In the genomic region with DNA sequence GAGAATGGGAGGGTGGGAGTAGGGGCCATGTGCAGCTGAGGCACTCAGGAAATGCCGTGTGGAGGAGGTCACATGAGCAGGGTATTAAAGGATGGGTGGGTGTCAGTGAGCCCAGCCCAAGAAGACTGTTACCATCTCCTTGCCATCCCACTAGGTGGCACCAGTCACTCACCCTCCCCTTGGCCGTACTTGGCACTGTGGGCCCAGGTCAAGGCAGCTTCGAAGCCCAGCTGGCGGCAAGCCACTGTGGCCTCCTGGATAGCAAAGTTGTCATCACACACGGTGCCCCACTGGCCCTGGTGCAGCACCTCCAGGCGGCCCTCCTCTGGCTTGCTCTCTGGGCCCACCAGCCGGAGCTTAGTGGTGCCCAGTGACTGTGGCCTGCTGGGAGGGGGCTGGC, we compare ENCODE assay signal across 8 cellular contexts. TPM values are rescaled to one million over a fixed set of nuclear protein-coding genes. Genes with fewer than 3 reads are reported as not detected.
DNase-seq lines count a peak whose midpoint lies in the region; ATAC-seq and TF ChIP-seq lines count a peak whose summit lies in the region.

No MANE protein-coding gene starts in this region.

- no peak for TF ChIP-seq POLR2A in sigmoid colon (IDR thresholded peaks at IDR 0.05)

- TF ChIP-seq EP300 in sigmoid colon (IDR thresholded peaks at IDR 0.05) = no peak

- H3F3A ChIP-seq in GM23248 (ENCODE audit: insufficient read depth) = peaks cover 44% of the 10 kb centered on the region

- no peak overlapping the region for H3K27ac ChIP-seq in GM23248
- H3K27ac ChIP-seq in sigmoid colon = no peak overlapping the region

- H4K20me1 ChIP-seq in GM23248 (ENCODE audit: insufficient read depth) = no peaks in the 10 kb centered on the region

- H3K9me3 ChIP-seq in GM23248 (ENCODE audit: low read depth) (no peaks in the 10 kb centered on the region), sigmoid colon (no peaks in the 10 kb centered on the region)

- no peaks in the 10 kb centered on the region for H3K9me3 Mint-ChIP-seq in activated CD4-positive, alpha-beta T cell treated with anti-CD3 and anti-CD28 coated beads, Interleukin-2, amount 10 ng/mL, durations not matched to agents 7 days and 5 days

- no peak overlapping the region for H2AFZ ChIP-seq in GM23248

- no peaks in the 10 kb centered on the region for H3K4me1 Mint-ChIP-seq in activated CD4-positive, alpha-beta T cell treated with anti-CD3 and anti-CD28 coated beads, Interleukin-2, amount 10 ng/mL, durations not matched to agents 7 days and 5 days

- H3K4me3 Mint-ChIP-seq in activated CD4-positive, alpha-beta T cell treated with anti-CD3 and anti-CD28 coated beads, Interleukin-2, amount 10 ng/mL, durations not matched to agents 7 days and 5 days = no peak overlapping the region

- no peak overlapping the region for H3K9ac ChIP-seq in GM23248

- no peak for DNase-seq in AG09319 (ENCODE audit: extremely low read depth, low read depth)
- peak; percentile 81 for DNase-seq in GM23248
- DNase-seq in RPMI7951 (ENCODE audit: low read depth) = peak; percentile 49
- DNase-seq in fibroblast of peridontal ligament (ENCODE audit: extremely low read depth) = peak; percentile 33
- DNase-seq in sigmoid colon = no peak
- DNase-seq in NCI-H1048 (lab: John Stamatoyannopoulos, UW) = no peak
- DNase-seq in activated CD4-positive, alpha-beta T cell treated with anti-CD3 and anti-CD28 coated beads, Interleukin-2, amount 10 ng/mL, durations not matched to agents 7 days and 5 days = no peak

- H3K79me2 ChIP-seq in GM23248 (ENCODE audit: insufficient read depth) = peaks cover 21% of the 10 kb centered on the region

- no peaks in the 10 kb centered on the region for H3K9me2 ChIP-seq in GM23248 (ENCODE audit: insufficient read depth)

- peaks cover 19% of the 10 kb centered on the region for H3K27me3 Mint-ChIP-seq in activated CD4-positive, alpha-beta T cell treated with anti-CD3 and anti-CD28 coated beads, Interleukin-2, amount 10 ng/mL, durations not matched to agents 7 days and 5 days

- intact Hi-C loops in sigmoid colon (cut with DNase I) = no loop called here

- H3K4me3 ChIP-seq in GM23248 (no peak overlapping the region), sigmoid colon (no peak overlapping the region)

- no peaks in the 10 kb centered on the region for H3K27me3 ChIP-seq in GM23248 (replicated peaks; ENCODE audit: insufficient read depth)
- no peaks in the 10 kb centered on the region for H3K27me3 ChIP-seq in sigmoid colon

- H3K36me3 Mint-ChIP-seq in activated CD4-positive, alpha-beta T cell treated with anti-CD3 and anti-CD28 coated beads, Interleukin-2, amount 10 ng/mL, durations not matched to agents 7 days and 5 days (ENCODE audit: low read depth) = no peaks in the 10 kb centered on the region

- POLR2A ChIA-PET in activated CD4-positive, alpha-beta T cell treated with anti-CD3 and anti-CD28 coated beads, Interleukin-2, amount 10 ng/mL, durations not matched to agents 7 days and 5 days (lab: Charles Lee) = no interaction called here

- H3K36me3 ChIP-seq in GM23248 (ENCODE audit: low read depth) (peaks cover 12% of the 10 kb centered on the region; the same call in 1 of the 2 replicates), sigmoid colon (peaks cover 0 to 4% (median 0%) of the 10 kb centered on the region in 4 donors)

- in situ Hi-C loops in GM23248 (cut with MboI) = no loop called here

- H3K27ac Mint-ChIP-seq in activated CD4-positive, alpha-beta T cell treated with anti-CD3 and anti-CD28 coated beads, Interleukin-2, amount 10 ng/mL, durations not matched to agents 7 days and 5 days = no peak overlapping the region

- peaks cover 13% of the 10 kb centered on the region; the same call in 1 of the 2 replicates for H3K4me1 ChIP-seq in GM23248 (ENCODE audit: insufficient read depth)
- peaks cover 0 to 57% (median 36%) of the 10 kb centered on the region in 4 donors for H3K4me1 ChIP-seq in sigmoid colon

- CTCF ChIA-PET in activated CD4-positive, alpha-beta T cell treated with anti-CD3 and anti-CD28 coated beads, Interleukin-2, amount 10 ng/mL, durations not matched to agents 7 days and 5 days (lab: Charles Lee) = no interaction called here

- peak; percentile 51 for TF ChIP-seq CTCF in AG09319 (IDR thresholded peaks at IDR 0.05; ENCODE audit: low read depth, low read length)
- TF ChIP-seq CTCF in sigmoid colon (IDR thresholded peaks at IDR 0.05) = peak in 3 of 4 experiments; percentile 16 to 28 (median 19)

- no peak overlapping the region for H3K4me2 ChIP-seq in GM23248 (ENCODE audit: unreplicated experiment)

- 35 to 39% methylated on average over 7 of the region's 7 CpGs for WGBS in GM23248 (ENCODE audit: low coverage in 1 of 2, low lambda C conversion rate in 2 of 2, missing lambda C conversion rate in 2 of 2), 2 experiments
- 66 to 77% methylated on average over 7 of the region's 7 CpGs for WGBS in sigmoid colon, 2 donors

- no peak for ATAC-seq in GM19397 (IDR thresholded peaks at IDR 0.05; ENCODE audit: unreplicated experiment)

RNA-seq across cellular contexts. Expression of gene LOXL4, which starts 5.4 kb away (rescaled TPM):
- total RNA-seq in GM23248 (2014; rRNA removed; shearing (Covaris generic)) = 496 and 507 TPM in 2 replicates
- polyA plus RNA-seq in GM23248 (2016; fragmentation: Nextera tagmentation; extraction: Ambion mirVana) = 319 and 320 TPM in 2 replicates
- total RNA-seq in RPMI7951 (2014; rRNA removed; shearing (Covaris generic)) = under 0.01 and 0.10 TPM in 2 replicates
- total RNA-seq in sigmoid colon = 10 to 100 TPM in 3 of 4 donors, 1 to 10 TPM in 1; 6.7 to 15.8 (median 11.3) TPM
- polyA plus RNA-seq in sigmoid colon = 1 to 10 TPM in 2 of 3 donors, not detected in 1; 1.1 to 1.8 TPM
- not detected for total RNA-seq in activated CD4-positive, alpha-beta T cell treated with anti-CD3 and anti-CD28 coated beads, Interleukin-2, amount 10 ng/mL, durations not matched to agents 7 days and 5 days

Comparison
In these comparisons a context has a peak if more than half of its experiments do, and no peak if none do; other contexts are left out.
1. DNase-seq: peak in GM23248 (single experiment), RPMI7951 (single experiment) and fibroblast of peridontal ligament (single experiment); none in AG09319 (single experiment), sigmoid colon (single experiment), NCI-H1048 (single experiment) and activated CD4-positive, alpha-beta T cell treated with anti-CD3 and anti-CD28 coated beads, Interleukin-2, amount 10 ng/mL, durations not matched to agents 7 days and 5 days (single experiment).
2. RNA of gene LOXL4, which starts 5.4 kb away (total RNA-seq): 496 to 507 TPM in GM23248; 6.7 to 15.8 TPM in sigmoid colon, not detected in activated CD4-positive, alpha-beta T cell treated with anti-CD3 and anti-CD28 coated beads, Interleukin-2, amount 10 ng/mL, durations not matched to agents 7 days and 5 days and under 0.01 to 0.10 TPM in RPMI7951; every median in the first group is over 10 times any median in the second.